Comparison of ENCODE assay signal across 8 cellular contexts in the genomic region with DNA sequence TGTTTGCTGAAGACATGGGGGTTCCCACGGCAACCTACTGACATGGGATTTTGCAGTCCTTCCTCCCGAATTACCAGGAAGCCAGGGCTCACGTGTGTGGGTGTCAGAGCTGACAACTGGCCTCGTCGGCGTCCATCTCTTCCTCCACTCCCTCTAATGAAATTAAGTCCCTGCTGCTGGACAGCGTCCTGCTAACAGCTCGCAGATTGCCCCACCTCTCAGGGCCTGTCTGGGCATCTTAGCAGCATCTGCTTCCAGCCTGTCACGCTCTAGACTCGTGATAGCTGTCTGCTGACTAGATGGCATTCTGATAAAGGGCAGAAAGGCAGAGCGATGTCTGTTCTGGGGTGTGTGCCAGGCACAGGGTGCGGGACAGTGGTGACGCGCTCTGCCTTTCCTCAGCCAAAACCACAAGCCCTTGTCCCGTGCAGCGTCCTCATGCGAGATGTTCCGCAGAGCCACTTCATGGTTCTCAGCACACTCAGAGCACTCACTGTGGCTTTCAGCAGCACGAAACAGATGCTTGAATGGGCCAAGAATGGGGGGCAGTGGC.
A peak's percentile ranks its signal among the peaks of the same experiment; 100 is the strongest.
DNase-seq lines count a peak whose midpoint lies in the region; ATAC-seq and TF ChIP-seq lines count a peak whose summit lies in the region.
"Had no signal": no experiment of that assay in that cellular context is flagged by ENCODE, and none has a peak within 500 bp of the region (broad histone marks: within the 10 kb centered on the region; RNA-seq: fewer than 3 reads in every experiment).

No MANE protein-coding gene starts in this region.

- peak overlapping the region; percentile 33 for H3K27ac ChIP-seq in lower lobe of right lung
- H3K27ac ChIP-seq: SJSA1 had no signal

- intact Hi-C loops in lower lobe of right lung (cut with DNase I), result no loop called here

- TF ChIP-seq CTCF in chondrocyte (IDR thresholded peaks at IDR 0.05) (no peak), lower lobe of right lung (IDR thresholded peaks at IDR 0.05) (no peak)

- DNase-seq in activated CD4-positive, alpha-beta T cell treated with anti-CD3 and anti-CD28 coated beads for 1 hour, result peak; percentile 38
- DNase-seq in chondrocyte (ENCODE audit: low spot score), result no peak
- peak; percentile 86 for DNase-seq in lower lobe of right lung
- DNase-seq in stimulated activated CD8-positive, alpha-beta memory T cell treated with anti-CD3 and anti-CD28 coated beads, Interleukin-15, amount 100 ng/mL, for 4 hours (ENCODE audit: low read depth in 2 of 2), result peak; percentile 1 to 23

- peaks cover 10% of the 10 kb centered on the region for H3K4me1 ChIP-seq in lower lobe of right lung

- peak overlapping the region; percentile 86 for H3K27ac Mint-ChIP-seq in chondrocyte (ENCODE audit: unreplicated experiment)

- no peaks in the 10 kb centered on the region for H3K9me3 Mint-ChIP-seq in chondrocyte (ENCODE audit: low read depth)

- ATAC-seq in HG03060 (IDR thresholded peaks at IDR 0.05; ENCODE audit: low read depth, unreplicated experiment) (peak; percentile 38), lower lobe of right lung (peak; percentile 76 to 92), GM21360 (IDR thresholded peaks at IDR 0.05; ENCODE audit: unreplicated experiment) (no peak), GM21737 (IDR thresholded peaks at IDR 0.05; ENCODE audit: unreplicated experiment) (no peak)

- peaks cover 13% of the 10 kb centered on the region for H3K27me3 Mint-ChIP-seq in chondrocyte (ENCODE audit: low read depth)

- H3K9me3 ChIP-seq in lower lobe of right lung, result no peaks in the 10 kb centered on the region
- H3K9me3 ChIP-seq: SJSA1 had no signal

- peaks cover 11% of the 10 kb centered on the region for H3K4me1 Mint-ChIP-seq in chondrocyte (ENCODE audit: low read depth)

- H3K36me3 Mint-ChIP-seq in chondrocyte (ENCODE audit: low read depth), result peaks cover 2% of the 10 kb centered on the region

- no peaks in the 10 kb centered on the region for H3K36me3 ChIP-seq in lower lobe of right lung
- H3K36me3 ChIP-seq: SJSA1 had no signal

- peak overlapping the region; percentile 24 for H3K4me3 Mint-ChIP-seq in chondrocyte (ENCODE audit: unreplicated experiment)

- no peak overlapping the region for H3K4me3 ChIP-seq in lower lobe of right lung
- H3K4me3 ChIP-seq: SJSA1 had no signal

- H3K27me3 ChIP-seq in lower lobe of right lung (ENCODE audit: low read depth), result no peaks in the 10 kb centered on the region
- H3K27me3 ChIP-seq: SJSA1 had no signal

Comparison
In these comparisons a context has a peak if more than half of its experiments do, and no peak if none do; other contexts are left out.
1. ATAC-seq: peak in HG03060 (single experiment) and lower lobe of right lung (2 of 2); none in GM21360 (single experiment) and GM21737 (single experiment).